ENCODE assay signal across 17 cellular contexts in the genomic region with DNA sequence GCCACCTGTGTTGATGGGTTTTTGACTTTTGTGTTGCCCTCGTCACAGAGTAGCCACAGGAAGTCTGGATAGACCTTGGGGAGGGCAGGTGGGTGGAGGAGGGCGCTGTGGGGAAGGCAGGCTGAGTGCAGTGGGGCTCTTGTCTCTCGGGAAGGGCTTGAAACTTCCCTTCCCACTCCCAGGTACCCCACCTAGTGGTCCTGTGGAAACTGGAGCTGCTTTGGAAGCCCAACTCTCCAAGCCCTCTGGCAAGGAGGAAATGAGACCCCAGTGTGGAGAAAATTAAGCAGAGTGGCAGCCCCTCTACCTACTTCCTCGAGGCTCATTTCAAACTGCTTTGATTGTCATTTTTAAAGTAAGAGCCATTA. TPM values are rescaled to one million over a fixed set of nuclear protein-coding genes. Genes with fewer than 3 reads are reported as not detected.
DNase-seq lines count a peak whose midpoint lies in the region; TF ChIP-seq lines count a peak whose summit lies in the region.
"Had no signal": no experiment of that assay in that cellular context is flagged by ENCODE, and none has a peak within 500 bp of the region (broad histone marks: within the 10 kb centered on the region; RNA-seq: fewer than 3 reads in every experiment).

No MANE protein-coding gene starts in this region.

- H3K4me2 ChIP-seq in OCI-LY3 (ENCODE audit: low read length) = peak overlapping the region; percentile 93
- no peak overlapping the region for H3K4me2 ChIP-seq in neural progenitor cell

- H3K79me2 ChIP-seq in OCI-LY3 (ENCODE audit: low read length) (no peaks in the 10 kb centered on the region), neural progenitor cell (ENCODE audit: low read depth) (no peaks in the 10 kb centered on the region)

- H3K4me3 ChIP-seq in OCI-LY3 (ENCODE audit: low read length) (peak overlapping the region; percentile 71; the same call in 1 of the 2 replicates), neural progenitor cell (no peak overlapping the region), foreskin fibroblast (ENCODE audit: low read depth in 1 of 2, low read length in 2 of 2) (no peak overlapping the region)
- H3K4me3 ChIP-seq: adrenal gland had no signal

- H3K27ac Mint-ChIP-seq in neural progenitor cell (no peak overlapping the region), HFFc6 (no peak overlapping the region)
- H3K27ac Mint-ChIP-seq: activated T-helper 2 cell treated with anti-CD3 and anti-CD28 coated beads, Interferon-gamma antibody, Interleukin-2, Interleukin-4, amounts not matched to agents 10 μg/mL and 5 μg/mL and 100 μg/mL, durations not matched to agents 14 hours and 24 hours and 36 hours; stimulated activated effector memory CD8-positive, alpha-beta T cell treated with anti-CD3 and anti-CD28 coated beads, Interleukin-12 subunit alpha, Interleukin-12 subunit beta, amount 100 ng/mL, for 72 hours; T-cell had no signal

- H3K27me3 Mint-ChIP-seq in neural progenitor cell (ENCODE audit: insufficient read depth, low read depth) = peaks cover 16% of the 10 kb centered on the region
- peaks cover 25% of the 10 kb centered on the region for H3K27me3 Mint-ChIP-seq in HFFc6 (ENCODE audit: insufficient read depth)

- H3K4me1 ChIP-seq in OCI-LY3 (ENCODE audit: low read length) (peaks cover 56% of the 10 kb centered on the region), neural progenitor cell (peaks cover 8% of the 10 kb centered on the region)

- H3K4me3 Mint-ChIP-seq in neural progenitor cell = no peak overlapping the region
- no peak overlapping the region for H3K4me3 Mint-ChIP-seq in HFFc6
- H3K4me3 Mint-ChIP-seq: stimulated activated effector memory CD8-positive, alpha-beta T cell treated with anti-CD3 and anti-CD28 coated beads, Interleukin-12 subunit alpha, Interleukin-12 subunit beta, amount 100 ng/mL, for 72 hours had no signal

- H3K27me3 ChIP-seq in OCI-LY3 (ENCODE audit: low read depth, low read length) (peaks cover 30% of the 10 kb centered on the region), neural progenitor cell (no peaks in the 10 kb centered on the region)
- H3K27me3 ChIP-seq: adrenal gland had no signal

- TF ChIP-seq CTCF in OCI-LY3 (IDR thresholded peaks at IDR 0.05; ENCODE audit: low read depth, low read length) (0 out of 2 replicates have a peak, but pooled peaks have one; percentile 3), neural progenitor cell (IDR thresholded peaks at IDR 0.05) (peak; percentile 32), HFFc6 (IDR thresholded peaks at IDR 0.05) (no peak), foreskin fibroblast (IDR thresholded peaks at IDR 0.05; ENCODE audit: low read depth, low read length) (no peak)

- no peaks in the 10 kb centered on the region for H3F3A ChIP-seq in neural progenitor cell (ENCODE audit: low read depth)

- H2AFZ ChIP-seq in OCI-LY3 (ENCODE audit: low read depth, low read length) = no peak overlapping the region
- H2AFZ ChIP-seq in neural progenitor cell (replicated peaks) = no peak overlapping the region

- peaks cover 2% of the 10 kb centered on the region for H3K9me3 Mint-ChIP-seq in neural progenitor cell
- H3K9me3 Mint-ChIP-seq in HFFc6 = no peaks in the 10 kb centered on the region
- H3K9me3 Mint-ChIP-seq: activated T-helper 2 cell treated with anti-CD3 and anti-CD28 coated beads, Interferon-gamma antibody, Interleukin-2, Interleukin-4, amounts not matched to agents 10 μg/mL and 5 μg/mL and 100 μg/mL, durations not matched to agents 14 hours and 24 hours and 36 hours; stimulated activated effector memory CD8-positive, alpha-beta T cell treated with anti-CD3 and anti-CD28 coated beads, Interleukin-12 subunit alpha, Interleukin-12 subunit beta, amount 100 ng/mL, for 72 hours; T-cell had no signal

- H3K36me3 Mint-ChIP-seq in neural progenitor cell (no peaks in the 10 kb centered on the region), HFFc6 (ENCODE audit: low read depth) (no peaks in the 10 kb centered on the region)
- H3K36me3 Mint-ChIP-seq: stimulated activated effector memory CD8-positive, alpha-beta T cell treated with anti-CD3 and anti-CD28 coated beads, Interleukin-12 subunit alpha, Interleukin-12 subunit beta, amount 100 ng/mL, for 72 hours; T-cell had no signal

- H3K4me1 Mint-ChIP-seq in neural progenitor cell (peaks cover 28% of the 10 kb centered on the region), HFFc6 (ENCODE audit: low read depth) (no peaks in the 10 kb centered on the region)

- H3K9me3 ChIP-seq in OCI-LY3 (ENCODE audit: insufficient read depth, low read length) (no peaks in the 10 kb centered on the region), neural progenitor cell (ENCODE audit: low read depth) (no peaks in the 10 kb centered on the region)
- H3K9me3 ChIP-seq: adrenal gland had no signal

- H3K36me3 ChIP-seq in OCI-LY3 (replicated peaks; ENCODE audit: low read depth, low read length) (no peaks in the 10 kb centered on the region), neural progenitor cell (no peaks in the 10 kb centered on the region)
- H3K36me3 ChIP-seq: adrenal gland had no signal

- DNase-seq in NCI-H2171 treated with DMSO at 0.1 percent for 48 hours (lab: John Stamatoyannopoulos, UW) = peak; percentile 18
- no peak for DNase-seq in NCI-H2171 (lab: John Stamatoyannopoulos, UW)
- DNase-seq in neural progenitor cell (ENCODE audit: low spot score) = no peak
- DNase-seq in HFFc6 = no peak
- DNase-seq in foreskin fibroblast = no peak
- DNase-seq: adrenal gland, GDM1, NCI-H526 treated with DMSO at 0.1 percent for 48 hours, T-cell, trophoblast cell had no signal

- H4K20me1 ChIP-seq in OCI-LY3 (ENCODE audit: insufficient read depth, low read length) (no peaks in the 10 kb centered on the region), neural progenitor cell (ENCODE audit: low read depth) (no peaks in the 10 kb centered on the region)

- no peak overlapping the region for H3K9ac ChIP-seq in OCI-LY3 (ENCODE audit: low read length)
- no peak overlapping the region for H3K9ac ChIP-seq in neural progenitor cell

- no peak overlapping the region for H3K27ac ChIP-seq in OCI-LY3 (ENCODE audit: low read length)
- no peak overlapping the region for H3K27ac ChIP-seq in neural progenitor cell
- H3K27ac ChIP-seq: adrenal gland, RWPE1 had no signal

RNA-seq across cellular contexts. Expression of a gene that starts 9.2 kb away (rescaled TPM):
- not detected in 2 replicates for total RNA-seq in neural progenitor cell (ENCODE audit: low replicate concordance)
- total RNA-seq in HFFc6 (2021; fragmentation: NEBNext Ultra II Directional; extraction: Animal tissue kit (Norgen Biotek cat#: 25700)) = not detected
- total RNA-seq: A673; activated T-helper 2 cell treated with anti-CD3 and anti-CD28 coated beads, Interferon-gamma antibody, Interleukin-2, Interleukin-4, amounts not matched to agents 10 μg/mL and 5 μg/mL and 100 μg/mL, durations not matched to agents 14 hours and 24 hours and 36 hours; frontal cortex; posterior vena cava had no signal

RNA-seq across cellular contexts. Expression of a gene that starts 24.1 kb away (rescaled TPM):
- total RNA-seq in neural progenitor cell (ENCODE audit: low replicate concordance) = 29.0 and 30.4 TPM in 2 replicates
- total RNA-seq in HFFc6 (2021; fragmentation: NEBNext Ultra II Directional; extraction: Animal tissue kit (Norgen Biotek cat#: 25700)) = 10 to 100 TPM; 15.6 to 19.0 (median 16.2) TPM

RNA-seq across cellular contexts. Expression of a gene that starts 57.9 kb away (rescaled TPM):
- 2.8 and 8.8 TPM in 2 replicates for total RNA-seq in neural progenitor cell (ENCODE audit: low replicate concordance)
- total RNA-seq in HFFc6 (2021; fragmentation: NEBNext Ultra II Directional; extraction: Animal tissue kit (Norgen Biotek cat#: 25700)) = 100 to 1,000 TPM; 112 to 133 (median 124) TPM

Comparison
In these comparisons a context has a peak if more than half of its experiments do, and no peak if none do; other contexts are left out.
1. CTCF ChIP-seq: peak in OCI-LY3 (single experiment) and neural progenitor cell (single experiment); none in HFFc6 (single experiment) and foreskin fibroblast (single experiment).
2. RNA of a gene that starts 57.9 kb away (total RNA-seq): 112 to 133 TPM in HFFc6; 2.8 to 8.8 TPM in neural progenitor cell; every median in the first group is over 10 times any median in the second.